Comparison of ENCODE assay signal across 9 cellular contexts in the genomic region with DNA sequence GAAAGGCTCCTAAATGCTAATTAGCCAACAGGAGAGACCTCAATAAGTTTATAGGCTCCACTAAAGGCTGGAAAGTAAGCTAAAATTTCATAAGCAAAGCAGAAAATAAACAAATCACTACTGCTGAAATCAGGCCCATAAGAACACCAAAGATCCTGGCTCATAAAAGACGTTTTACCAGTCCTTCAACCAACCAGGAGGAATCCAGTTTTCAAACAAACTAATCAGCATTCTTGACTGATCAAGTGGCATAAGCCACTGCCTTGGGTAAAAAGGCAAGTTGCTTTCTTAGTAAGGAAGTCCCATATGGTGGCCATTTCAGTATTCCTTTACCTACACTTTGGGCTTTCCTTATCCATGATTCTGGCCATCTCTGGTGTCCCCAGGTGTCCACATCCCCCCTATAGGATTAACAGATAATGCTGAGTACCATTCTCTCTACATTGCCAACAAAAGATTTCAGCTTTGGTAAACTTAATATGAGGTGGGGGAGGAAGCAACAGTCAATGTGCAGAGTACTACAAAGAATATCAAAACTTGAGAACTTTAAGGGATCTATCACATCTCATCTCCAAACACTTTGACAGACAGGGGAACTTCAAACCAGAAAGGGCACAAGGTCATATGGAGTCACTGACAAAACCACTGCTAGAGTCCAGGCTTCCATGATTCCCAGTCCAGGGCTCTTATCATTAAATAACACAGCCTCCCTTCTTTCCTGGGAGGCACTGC. TPM values are rescaled to one million over a fixed set of nuclear protein-coding genes. Genes with fewer than 3 reads are reported as not detected.
A peak's percentile ranks its signal among the peaks of the same experiment; 100 is the strongest.
DNase-seq lines count a peak whose midpoint lies in the region; ATAC-seq, FAIRE-seq and TF ChIP-seq lines count a peak whose summit lies in the region.
"Had no signal": no experiment of that assay in that cellular context is flagged by ENCODE, and none has a peak within 500 bp of the region (broad histone marks: within the 10 kb centered on the region; RNA-seq: fewer than 3 reads in every experiment).

No MANE protein-coding gene starts in this region.

- H3K4me3 Mint-ChIP-seq in T-helper 1 cell treated with Interleukin-12 subunit alpha and Interleukin-12 subunit beta and Interleukin-4 antibody, amounts not matched to agents 30 μg/mL and 1 μg/mL, for 36 hours = peak overlapping the region; percentile 74
- H3K4me3 Mint-ChIP-seq in activated naive CD8-positive, alpha-beta T cell = peak overlapping the region; percentile 87

- no peak for TF ChIP-seq EP300 in stomach (IDR thresholded peaks at IDR 0.05)

- no peak for TF ChIP-seq POLR2A in stomach (IDR thresholded peaks at IDR 0.05)

- H3K4me1 Mint-ChIP-seq in T-helper 1 cell treated with Interleukin-12 subunit alpha and Interleukin-12 subunit beta and Interleukin-4 antibody, amounts not matched to agents 30 μg/mL and 1 μg/mL, for 36 hours (ENCODE audit: low read depth) = peaks cover 36% of the 10 kb centered on the region
- peaks cover 58% of the 10 kb centered on the region for H3K4me1 Mint-ChIP-seq in activated naive CD8-positive, alpha-beta T cell (ENCODE audit: low read depth)

- peak overlapping the region; percentile 47 for H3K27ac Mint-ChIP-seq in T-helper 1 cell treated with Interleukin-12 subunit alpha and Interleukin-12 subunit beta and Interleukin-4 antibody, amounts not matched to agents 30 μg/mL and 1 μg/mL, for 36 hours
- H3K27ac Mint-ChIP-seq in activated naive CD8-positive, alpha-beta T cell = peak overlapping the region; percentile 62

- H3K9ac ChIP-seq in keratinocyte (ENCODE audit: control insufficient read depth, extremely low read depth, insufficient read depth, low read length) = peak overlapping the region; percentile 86

- dilution Hi-C loops in keratinocyte (cut with MboI; ENCODE audit: extremely low pct_ligation_motif_present, low sequenced_read_pairs) = no loop called here

- WGBS in stomach, 5 donors = 5 to 18% (median 6%) methylated on average over 1 of the region's 1 CpG

- H3K27me3 Mint-ChIP-seq in T-helper 1 cell treated with Interleukin-12 subunit alpha and Interleukin-12 subunit beta and Interleukin-4 antibody, amounts not matched to agents 30 μg/mL and 1 μg/mL, for 36 hours (ENCODE audit: low read depth) = no peaks in the 10 kb centered on the region
- no peaks in the 10 kb centered on the region for H3K27me3 Mint-ChIP-seq in activated naive CD8-positive, alpha-beta T cell

- no peaks in the 10 kb centered on the region for H4K20me1 ChIP-seq in keratinocyte (ENCODE audit: control insufficient read depth, extremely low read depth, insufficient read depth, low read length)

- H3K9me3 ChIP-seq in keratinocyte (ENCODE audit: control insufficient read depth, low read depth, low read length) (no peaks in the 10 kb centered on the region), stomach (no peaks in the 10 kb centered on the region)

- DNase-seq in T-helper 1 cell (no peak), keratinocyte (ENCODE audit: low read depth, low spot score) (no peak), stomach (no peak), epidermal melanocyte (ENCODE audit: insufficient read length, low spot score) (no peak), D341Med (ENCODE audit: low spot score) (no peak)

- no peak overlapping the region for H2AFZ ChIP-seq in keratinocyte (ENCODE audit: control insufficient read depth, low read length)

- intact Hi-C loops in stomach (cut with DNase I; ENCODE audit: low total_unique reads) = no loop called here

- H3K4me2 ChIP-seq in keratinocyte (ENCODE audit: control insufficient read depth, extremely low read depth, insufficient read depth, low read depth, low read length) = peak overlapping the region; percentile 99

- H3K4me1 ChIP-seq in keratinocyte (ENCODE audit: control insufficient read depth, extremely low read depth, insufficient read depth, low read length) = peaks cover 23% of the 10 kb centered on the region
- H3K4me1 ChIP-seq in stomach = peaks cover 23 to 70% (median 43%) of the 10 kb centered on the region in 4 donors

- peak overlapping the region; percentile 74 for H3K27ac ChIP-seq in keratinocyte (ENCODE audit: control insufficient read depth, insufficient read depth, low read length)
- peak overlapping the region; percentile 92 to 99 (median 95) for H3K27ac ChIP-seq in stomach

- no peaks in the 10 kb centered on the region for H3K9me3 Mint-ChIP-seq in T-helper 1 cell treated with Interleukin-12 subunit alpha and Interleukin-12 subunit beta and Interleukin-4 antibody, amounts not matched to agents 30 μg/mL and 1 μg/mL, for 36 hours
- H3K9me3 Mint-ChIP-seq in activated naive CD8-positive, alpha-beta T cell (ENCODE audit: low read depth) = no peaks in the 10 kb centered on the region

- no peaks in the 10 kb centered on the region for H3K27me3 ChIP-seq in keratinocyte (ENCODE audit: control insufficient read depth, extremely low read depth, insufficient read depth, low read length)
- H3K27me3 ChIP-seq in stomach = no peaks in the 10 kb centered on the region

- H3K4me3 ChIP-seq in keratinocyte (ENCODE audit: control insufficient read depth in 2 of 3, extremely low read depth in 1 of 3, insufficient read depth in 2 of 3, low read depth in 1 of 3, low read length in 3 of 3) (peak overlapping the region; percentile 78 to 88 (median 87)), stomach (peak overlapping the region; percentile 74 to 95 (median 89))

- no peak for ATAC-seq in GM19324 (IDR thresholded peaks at IDR 0.05; ENCODE audit: low FRiP score, unreplicated experiment)

- H3K36me3 Mint-ChIP-seq in T-helper 1 cell treated with Interleukin-12 subunit alpha and Interleukin-12 subunit beta and Interleukin-4 antibody, amounts not matched to agents 30 μg/mL and 1 μg/mL, for 36 hours (ENCODE audit: low read depth) = peaks cover 5% of the 10 kb centered on the region
- H3K36me3 Mint-ChIP-seq in activated naive CD8-positive, alpha-beta T cell = peaks cover 2% of the 10 kb centered on the region

- peaks cover 61% of the 10 kb centered on the region for H3K79me2 ChIP-seq in keratinocyte (ENCODE audit: control insufficient read depth, insufficient read depth, low read length)

- peak; percentile 26 for FAIRE-seq in keratinocyte (lab: Jason Lieb, UNC)

- H3K36me3 ChIP-seq in keratinocyte (ENCODE audit: control insufficient read depth in 2 of 2, extremely low read depth in 1 of 2, insufficient read depth in 2 of 2, low read length in 2 of 2) = peaks cover 0 to 1% of the 10 kb centered on the region in 2 experiments
- no peaks in the 10 kb centered on the region for H3K36me3 ChIP-seq in stomach

- H3K9me1 ChIP-seq in keratinocyte (ENCODE audit: control insufficient read depth, extremely low read depth, insufficient read depth, low read length) = peaks cover 3% of the 10 kb centered on the region

- TF ChIP-seq CTCF in keratinocyte (optimal IDR thresholded peaks at IDR 0.05 in 1 of 3, IDR thresholded peaks at IDR 0.05 in 1 of 3, conservative IDR thresholded peaks at IDR 0.05 in 1 of 3; ENCODE audit: extremely low read depth in 1 of 3, insufficient read depth in 2 of 3, low read length in 3 of 3) (no peak), stomach (IDR thresholded peaks at IDR 0.05) (no peak)

RNA-seq across cellular contexts. Expression of a gene that starts 1.3 kb away (rescaled TPM):
- 36.3 to 54.0 TPM (median 39.5 TPM) in 3 replicates for polyA plus RNA-seq in keratinocyte
- polyA plus RNA-seq in keratinocyte (2011; ENCODE audit: low read depth) = 35.8 TPM
- 34.8 and 46.4 TPM in 2 replicates for polyA plus RNA-seq in keratinocyte (2011; cell fraction: cytosol; rRNA removed)
- 102 and 124 TPM in 2 replicates for polyA plus RNA-seq in keratinocyte (2011; cell fraction: nucleus; rRNA removed)
- polyA plus RNA-seq in keratinocyte (2012; ENCODE audit: low replicate concordance) = 36.3 and 51.4 TPM in 2 replicates
- 58.4 to 133 TPM (median 75.2 TPM) in 3 replicates for polyA minus RNA-seq in keratinocyte
- 45.7 TPM for polyA minus RNA-seq in keratinocyte (2011; cell fraction: cytosol; rRNA and poly(A)+ RNA removed)
- polyA minus RNA-seq in keratinocyte (2011; cell fraction: nucleus; rRNA and poly(A)+ RNA removed) = 76.4 and 115 TPM in 2 replicates
- total RNA-seq in stomach = 100 to 1,000 TPM in 1 of 5 donors, 10 to 100 TPM in 4; 33.8 to 154 (median 51.3) TPM
- 10 to 100 TPM; 13.3 to 24.2 (median 23.1) TPM for polyA plus RNA-seq in stomach

RNA-seq across cellular contexts. Expression of a gene that starts 1.8 kb away (rescaled TPM):
- polyA plus RNA-seq in keratinocyte (0.42 to 0.80 TPM (median 0.69 TPM) in 3 replicates), stomach (1 to 10 TPM; 1.6 to 6.4 (median 1.7) TPM)
- not detected for polyA plus RNA-seq in keratinocyte (2011; ENCODE audit: low read depth)
- polyA plus RNA-seq in keratinocyte (2011; cell fraction: cytosol; rRNA removed) = 0.13 and 0.19 TPM in 2 replicates
- polyA plus RNA-seq in keratinocyte (2011; cell fraction: nucleus; rRNA removed) = 0.98 and 1.1 TPM in 2 replicates
- polyA plus RNA-seq in keratinocyte (2012; ENCODE audit: low replicate concordance) = 0.93 and 1.7 TPM in 2 replicates
- 0.74 to 1.9 TPM (median 1.5 TPM) in 3 replicates for polyA minus RNA-seq in keratinocyte
- not detected for polyA minus RNA-seq in keratinocyte (2011; cell fraction: cytosol; rRNA and poly(A)+ RNA removed)
- 0.32 and 0.47 TPM in 2 replicates for polyA minus RNA-seq in keratinocyte (2011; cell fraction: nucleus; rRNA and poly(A)+ RNA removed)
- 10 to 100 TPM in 1 of 5 donors, 1 to 10 TPM in 3, not detected in 1; 1.1 to 16.5 (median 2.2) TPM for total RNA-seq in stomach
- total RNA-seq: T-helper 2 cell treated with Interferon-gamma antibody and Interleukin-4, amounts not matched to agents 100 ng/mL and 5 ng/mL, for 36 hours had no signal
